ENCODE assay signal across 8 cellular contexts in genomic region chr21:37071561-37072238, GRCh38. TPM values are rescaled to one million over a fixed set of nuclear protein-coding genes. Genes with fewer than 3 reads are reported as not detected.
A peak's percentile ranks its signal among the peaks of the same experiment; 100 is the strongest.
DNase-seq lines count a peak whose midpoint lies in the region; ATAC-seq and TF ChIP-seq lines count a peak whose summit lies in the region.

No MANE protein-coding gene starts in this region.

- H3K4me3 ChIP-seq in BJ (ENCODE audit: low read depth, low read length) (peak overlapping the region; percentile 71), HCT116 (replicated peaks in 1 of 2; ENCODE audit: low read depth in 1 of 2, low read length in 2 of 2) (peak overlapping the region; percentile 58 to 95), SK-N-MC (peak overlapping the region; percentile 82), mesodermal cell (ENCODE audit: extremely low read depth, insufficient read depth, low read length, poor library complexity, severe bottlenecking) (peak overlapping the region; percentile 93), thyroid gland (replicated peaks in 1 of 3) (peak overlapping the region; percentile 69 to 89 (median 81))
- H3K4me3 ChIP-seq in effector memory CD4-positive, alpha-beta T cell (ENCODE audit: insufficient read depth, low read depth, low read length, poor library complexity, severe bottlenecking): peak overlapping the region; percentile 57

- peak overlapping the region; percentile 94 for H3K4me2 ChIP-seq in HCT116 (ENCODE audit: low read length)

- POLR2A ChIA-PET in BJ (lab: Charles Lee): no interaction called here
- POLR2A ChIA-PET in HCT116 (lab: Charles Lee): interaction anchor here (1.4 kb wide), 1 partner anchor 105 kb away, joined by 3 read pairs; the partner anchor contains the start of gene HLCS

- H3K9me2 ChIP-seq in HCT116 (ENCODE audit: insufficient read depth): no peaks in the 10 kb centered on the region

- H2AFZ ChIP-seq in HCT116 (ENCODE audit: low read depth, low read length, poor library complexity, severe bottlenecking): peak overlapping the region; percentile 47

- intact Hi-C loops in HCT116 (cut with micrococcal nuclease) (no loop called here), thyroid gland (cut with DNase I) (loop anchor here (5.0 to 10.0 kb wide), 2 partner anchors 87 to 196 kb away; partner anchors contain the start of gene VPS26C)

- TF ChIP-seq CTCF in BJ (IDR thresholded peaks at IDR 0.05; ENCODE audit: insufficient read depth, low read depth, low read length): no peak
- no peak for TF ChIP-seq CTCF in HCT116 (IDR thresholded peaks at IDR 0.05 in 2 of 3, conservative IDR thresholded peaks at IDR 0.05 in 1 of 3; ENCODE audit: borderline replicate concordance in 1 of 3, insufficient read depth in 1 of 3, low read depth in 2 of 3, low read length in 2 of 3)
- no peak for TF ChIP-seq CTCF in thyroid gland (IDR thresholded peaks at IDR 0.05)

- H3K27ac ChIP-seq in HCT116 (ENCODE audit: low read depth, low read length) (peak overlapping the region; percentile 95), SK-N-MC (peak overlapping the region; percentile 92), mesodermal cell (ENCODE audit: low read depth, low read length, severe bottlenecking) (peak overlapping the region; percentile 97), thyroid gland (peak overlapping the region; percentile 99)
- peak overlapping the region; percentile 96 for H3K27ac ChIP-seq in effector memory CD4-positive, alpha-beta T cell (ENCODE audit: insufficient read depth, low read length, poor library complexity, severe bottlenecking)

- peaks cover 11 to 26% of the 10 kb centered on the region in 2 experiments for H3K4me1 ChIP-seq in HCT116 (ENCODE audit: control insufficient read depth in 1 of 2, insufficient read depth in 2 of 2, low read length in 2 of 2)
- peaks cover 16% of the 10 kb centered on the region for H3K4me1 ChIP-seq in effector memory CD4-positive, alpha-beta T cell (ENCODE audit: control insufficient read depth, insufficient read depth, low read length, poor library complexity, severe bottlenecking)
- peaks cover 5% of the 10 kb centered on the region for H3K4me1 ChIP-seq in mesodermal cell (ENCODE audit: control insufficient read depth, insufficient read depth, low read length, poor library complexity, severe bottlenecking)
- H3K4me1 ChIP-seq in thyroid gland: peaks cover 13 to 25% of the 10 kb centered on the region in 2 donors

- no peak for TF ChIP-seq RAD21 in HCT116 (IDR thresholded peaks at IDR 0.05; ENCODE audit: low read depth)

- no peak for ATAC-seq in HCT116

- CTCF ChIA-PET in BJ (lab: Yijun Ruan, JAX) (interaction anchor here (0.9 to 2.0 kb wide), 4 partner anchors 15 to 82 kb away, joined by 3 to 8 read pairs (median 4); no protein-coding TSS in a partner anchor), HCT116 (lab: Charles Lee) (interaction anchor here (1.0 kb wide), 1 partner anchor 14 kb away, joined by 4 read pairs; no protein-coding TSS in a partner anchor)

- TF ChIP-seq POLR2A in HCT116 (IDR thresholded peaks at IDR 0.05; ENCODE audit: borderline replicate concordance, extremely low read depth, insufficient read depth, insufficient read length) (no peak), thyroid gland (IDR thresholded peaks at IDR 0.05) (no peak)

- H3K79me2 ChIP-seq in HCT116 (ENCODE audit: insufficient read depth, low read length): peaks cover 38% of the 10 kb centered on the region

- no peaks in the 10 kb centered on the region for H3K36me3 ChIP-seq in BJ (ENCODE audit: control insufficient read depth, insufficient read depth, low read length)
- no peaks in the 10 kb centered on the region for H3K36me3 ChIP-seq in HCT116 (ENCODE audit: control insufficient read depth in 1 of 2, insufficient read depth in 2 of 2, low read length in 2 of 2)
- H3K36me3 ChIP-seq in SK-N-MC (ENCODE audit: insufficient read depth, low read length): peaks cover 12% of the 10 kb centered on the region; the same call in 1 of the 2 replicates
- H3K36me3 ChIP-seq in effector memory CD4-positive, alpha-beta T cell (ENCODE audit: control insufficient read depth, insufficient read depth, low read length): no peaks in the 10 kb centered on the region
- H3K36me3 ChIP-seq in mesodermal cell (ENCODE audit: control insufficient read depth, insufficient read depth, low read length): peaks cover 6% of the 10 kb centered on the region
- H3K36me3 ChIP-seq in thyroid gland: no peaks in the 10 kb centered on the region

- H3K27me3 ChIP-seq in BJ (ENCODE audit: control insufficient read depth, insufficient read depth, low read length) (no peaks in the 10 kb centered on the region), HCT116 (ENCODE audit: insufficient read depth, low read length) (no peaks in the 10 kb centered on the region), thyroid gland (no peaks in the 10 kb centered on the region)
- no peaks in the 10 kb centered on the region for H3K27me3 ChIP-seq in effector memory CD4-positive, alpha-beta T cell (replicated peaks; ENCODE audit: control insufficient read depth, insufficient read depth, low read length, poor library complexity, severe bottlenecking)

- peak; percentile 27 for DNase-seq in BJ (ENCODE audit: low read depth)
- DNase-seq in HCT116 (ENCODE audit: low read depth, low spot score): no peak
- DNase-seq in SK-N-MC (ENCODE audit: low read depth, low spot score): no peak
- no peak for DNase-seq in effector memory CD4-positive, alpha-beta T cell
- DNase-seq in thyroid gland: peak; percentile 51 to 54
- no peak for DNase-seq in GF-D8 (lab: John Stamatoyannopoulos, UW)
- DNase-seq in foreskin melanocyte: no peak

- 65 to 73% methylated on average over 5 to 10 of the region's 12 CpGs for WGBS in mesodermal cell (ENCODE audit: insufficient coverage in 2 of 2), 2 experiments
- 24 to 35% methylated on average over 12 of the region's 12 CpGs for WGBS in thyroid gland, 2 donors

- H3K9ac ChIP-seq in HCT116 (ENCODE audit: low read length) (peak overlapping the region; percentile 91), SK-N-MC (ENCODE audit: insufficient read length) (peak overlapping the region; percentile 88)

- H3K9me3 ChIP-seq in HCT116 (ENCODE audit: control insufficient read depth in 1 of 2, insufficient read depth in 1 of 2, low read depth in 1 of 2, low read length in 2 of 2) (no peaks in the 10 kb centered on the region), SK-N-MC (ENCODE audit: low read depth, low read length) (no peaks in the 10 kb centered on the region; the same call in 1 of the 2 replicates), mesodermal cell (ENCODE audit: control insufficient read depth, low read length) (no peaks in the 10 kb centered on the region), thyroid gland (no peaks in the 10 kb centered on the region)
- no peaks in the 10 kb centered on the region for H3K9me3 ChIP-seq in effector memory CD4-positive, alpha-beta T cell (ENCODE audit: control insufficient read depth, low read length)

- BruUV-seq in HCT116 (replicated peaks; lab: Mats Ljungman, UMichigan): TSS peak; percentile 54

- RAD21 ChIA-PET in HCT116 (lab: Charles Lee; ENCODE audit: low non-redundant PET in 1 of 2, low total read pairs in 2 of 2, uncharacterized antibody in 2 of 2, unreplicated experiment in 2 of 2): no interaction called here

- H4K20me1 ChIP-seq in HCT116 (ENCODE audit: insufficient read depth): peaks cover 9% of the 10 kb centered on the region; the same call in 1 of the 2 replicates

TF ChIP-seq in HCT116, 20 proteins besides CTCF, POLR2A, EP300 and RAD21:
- TF ChIP-seq MAX (IDR thresholded peaks at IDR 0.05) (no peak), POLR2AphosphoS5 (IDR thresholded peaks at IDR 0.05; ENCODE audit: low read depth, low read length) (no peak), CEBPB (IDR thresholded peaks at IDR 0.05; ENCODE audit: low read depth) (no peak)

RNA-seq across cellular contexts. Expression of gene PIGP, which starts 1.2 kb away (rescaled TPM):
- polyA plus RNA-seq in BJ (2011; rRNA removed): 13.8 and 34.3 TPM in 2 replicates
- 3.9 and 4.9 TPM in 2 replicates for polyA minus RNA-seq in BJ (2011; rRNA and poly(A)+ RNA removed)
- total RNA-seq in HCT116 (2021; ENCODE audit: unreplicated experiment): 23.5 TPM
- 9.4 and 15.2 TPM in 2 replicates for polyA plus RNA-seq in HCT116 (2012)
- polyA plus RNA-seq in mesodermal cell (2013, experiment 1 of 2): 17.1 TPM
- polyA plus RNA-seq in mesodermal cell (2013, experiment 2 of 2): 25.1 TPM
- 10 to 100 TPM; 14.7 to 27.0 (median 23.3) TPM for total RNA-seq in thyroid gland

RNA-seq across cellular contexts. Expression of gene TTC3, which starts 1.4 kb away (rescaled TPM):
- polyA plus RNA-seq in BJ (2011; rRNA removed): 108 and 125 TPM in 2 replicates
- polyA minus RNA-seq in BJ (2011; rRNA and poly(A)+ RNA removed): 95.6 and 120 TPM in 2 replicates
- 71.5 TPM for total RNA-seq in HCT116 (2021; ENCODE audit: unreplicated experiment)
- 28.0 and 32.3 TPM in 2 replicates for polyA plus RNA-seq in HCT116 (2012)
- 140 TPM for polyA plus RNA-seq in mesodermal cell (2013, experiment 1 of 2)
- polyA plus RNA-seq in mesodermal cell (2013, experiment 2 of 2): 130 TPM
- total RNA-seq in thyroid gland: 100 to 1,000 TPM; 206 to 286 (median 251) TPM

Comparison
In these comparisons a context has a peak if more than half of its experiments do, and no peak if none do; other contexts are left out.
1. DNase-seq: peak in BJ (single experiment) and thyroid gland (2 of 2); none in HCT116 (single experiment), SK-N-MC (single experiment), effector memory CD4-positive, alpha-beta T cell (0 of 3), GF-D8 (single experiment) and foreskin melanocyte (single experiment).
2. Peak in every context shown above with its lines, with median percentiles within 50 percentile points of each other: H3K4me3 ChIP-seq and H3K27ac ChIP-seq.